19 cellular contexts compared by ENCODE assay signal in the genomic region with DNA sequence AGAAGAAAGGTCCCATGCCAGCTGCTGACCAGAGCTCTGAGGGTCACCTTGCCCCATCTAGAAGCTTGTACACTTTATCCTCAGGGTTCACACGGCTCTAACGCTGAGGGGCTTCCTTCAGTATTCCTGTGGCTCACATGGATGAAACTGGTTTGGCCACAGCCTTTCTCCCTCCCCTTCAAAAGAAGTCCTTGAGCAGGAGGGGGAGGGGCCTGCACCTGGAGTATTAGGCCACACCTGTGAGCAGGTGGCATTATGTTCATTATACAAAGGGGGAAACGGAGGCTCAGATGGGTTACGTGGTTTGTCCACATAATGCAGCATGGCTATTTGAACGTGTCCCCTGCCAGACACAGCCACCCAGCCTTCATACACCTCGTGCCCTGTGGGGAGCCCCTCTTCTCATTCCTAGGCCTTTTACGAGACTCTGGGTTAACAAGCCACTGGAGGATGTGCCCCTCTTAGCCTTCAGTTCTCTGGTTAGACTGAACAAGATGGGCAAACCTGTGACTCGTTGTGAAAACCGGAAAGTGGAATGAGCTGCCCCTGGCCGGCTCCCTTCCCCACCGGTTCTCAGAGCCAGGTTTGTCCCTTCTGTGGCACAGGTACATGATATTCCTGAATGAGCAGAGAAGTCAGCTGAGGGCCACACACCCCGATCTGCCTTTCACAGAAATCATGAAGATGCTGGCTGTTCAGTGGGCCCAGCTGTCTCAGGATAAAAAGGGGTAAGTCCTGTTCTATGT. TPM values are rescaled to one million over a fixed set of nuclear protein-coding genes. Genes with fewer than 3 reads are reported as not detected.
"Had no signal": no experiment of that assay in that cellular context is flagged by ENCODE, and none has a peak within 500 bp of the region (broad histone marks: within the 10 kb centered on the region; RNA-seq: fewer than 3 reads in every experiment).

No MANE protein-coding gene starts in this region.

- H3K36me3 ChIP-seq: esophagus muscularis mucosa, neutrophil, spleen had no signal

- H3K9me3 ChIP-seq: neutrophil had no signal

- H3K4me1 ChIP-seq: esophagus muscularis mucosa, spleen had no signal

- ATAC-seq: activated T-cell treated with anti-CD3 and anti-CD28 coated beads, Interleukin-2, amount 50 U/mL, for 72 hours; left colon; naive thymus-derived CD4-positive, alpha-beta T cell; right cardiac atrium; stimulated activated memory B cell treated with anti-CD40 and anti-IgM and Interleukin-4, amounts not matched to agents 10 μg/mL and 1 μg/mL and 100 μg/mL, for 72 hours had no signal

- DNase-seq: activated CD4-positive, alpha-beta memory T cell treated with anti-CD3 and anti-CD28 coated beads for 36 hours; activated gamma-delta T cell treated with Interleukin-2 at 50 U/mL for 16 hours; activated naive CD8-positive, alpha-beta T cell treated with anti-CD3 and anti-CD28 coated beads, Interleukin-2, amount 10 ng/mL, durations not matched to agents 7 days and 5 days; activated T-cell treated with anti-CD3 and anti-CD28 coated beads, Interleukin-2, amount 50 U/mL, for 72 hours; glutamatergic neuron; immature natural killer cell; right cardiac atrium; spleen; stimulated activated CD4-positive, alpha-beta T cell treated with anti-CD3 and anti-CD28 coated beads, Interleukin-1b, Interleukin-23, amount 100 ng/mL, for 48 hours; trophoblast cell had no signal

- H3K4me3 ChIP-seq: dorsolateral prefrontal cortex, esophagus muscularis mucosa, spleen had no signal

- H3K27ac ChIP-seq: dorsolateral prefrontal cortex, esophagus muscularis mucosa, neutrophil, spleen, VCaP had no signal

RNA-seq across cellular contexts. Expression of a gene that starts 27.2 kb away (rescaled TPM):
- total RNA-seq: fibroblast of villous mesenchyme, lung microvascular endothelial cell had no signal
